In the genomic region with DNA sequence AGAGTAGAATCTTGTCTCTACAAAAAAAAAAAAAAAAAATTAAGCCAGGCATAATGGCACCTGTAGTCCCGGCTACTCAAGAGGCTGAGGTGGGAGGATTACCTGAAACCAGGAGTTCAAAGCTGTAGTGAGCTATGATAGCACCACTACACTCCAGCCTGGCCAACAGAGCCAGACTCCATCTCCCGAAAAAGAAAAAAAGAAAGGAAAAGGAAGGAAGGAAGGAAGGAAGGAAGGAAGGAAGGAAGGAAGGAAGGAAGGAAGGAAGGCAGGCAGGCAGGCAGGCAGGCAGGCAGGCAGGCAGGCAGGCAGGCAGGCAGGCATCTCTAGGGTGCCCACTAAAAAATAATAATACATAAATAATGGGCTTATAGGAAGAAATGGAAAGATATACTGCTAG, we compare ENCODE assay signal across 5 cellular contexts. TPM values are rescaled to one million over a fixed set of nuclear protein-coding genes. Genes with fewer than 3 reads are reported as not detected.
DNase-seq lines count a peak whose midpoint lies in the region; ATAC-seq and TF ChIP-seq lines count a peak whose summit lies in the region.
"Not testable (repeated sequence)": the region's sequence is repeated elsewhere in the genome, so short reads cannot be mapped to it uniquely, and the experiment has no call there.

No MANE protein-coding gene starts in this region.

- H3K9me3 Mint-ChIP-seq in activated naive CD8-positive, alpha-beta T cell treated with anti-CD3 and anti-CD28 coated beads, Interleukin-2, amount 50 U/mL, for 24 hours; neural crest cell; stimulated activated naive CD8-positive, alpha-beta T cell treated with anti-CD3 and anti-CD28 coated beads, Interleukin-15, Interleukin-2, amounts not matched to agents 100 ng/mL and 50 ng/mL, for 24 hours: not testable (repeated sequence)

- peak; percentile 57 for DNase-seq in A673 (ENCODE audit: low spot score)
- not testable (repeated sequence) for DNase-seq in SK-N-MC (ENCODE audit: low read depth, low spot score); activated naive CD8-positive, alpha-beta T cell treated with anti-CD3 and anti-CD28 coated beads, Interleukin-2, amount 50 U/mL, for 24 hours; neural crest cell (ENCODE audit: low read depth, low spot score)

- H3K27ac ChIP-seq in A673 (ENCODE audit: low read depth, low read length, poor library complexity, severe bottlenecking) = not testable (repeated sequence)
- peak overlapping the region; percentile 89 for H3K27ac ChIP-seq in SK-N-MC

- not testable (repeated sequence) for TF ChIP-seq CTCF in A673 (conservative IDR thresholded peaks at IDR 0.05; ENCODE audit: low read depth, low read length); neural crest cell (conservative IDR thresholded peaks at IDR 0.05)

- H3K27me3 ChIP-seq in A673 (replicated peaks; ENCODE audit: insufficient read depth, low read depth, low read length, poor library complexity) = not testable (repeated sequence)

- not testable (repeated sequence) for BruUV-seq in A673 (replicated peaks; lab: Mats Ljungman, UMichigan)

- CTCF ChIA-PET in A673 (lab: Charles Lee) = not testable (repeated sequence)

- not testable (repeated sequence) for H3K4me3 Mint-ChIP-seq in activated naive CD8-positive, alpha-beta T cell treated with anti-CD3 and anti-CD28 coated beads, Interleukin-2, amount 50 U/mL, for 24 hours; neural crest cell; stimulated activated naive CD8-positive, alpha-beta T cell treated with anti-CD3 and anti-CD28 coated beads, Interleukin-15, Interleukin-2, amounts not matched to agents 100 ng/mL and 50 ng/mL, for 24 hours

- not testable (repeated sequence) for H3K4me3 ChIP-seq in A673 (ENCODE audit: low read depth, low read length, poor library complexity, severe bottlenecking); SK-N-MC

- not testable (repeated sequence) for H3K4me1 ChIP-seq in A673 (ENCODE audit: insufficient read depth, low read length, poor library complexity, severe bottlenecking)

- H3K9me3 ChIP-seq in A673 (ENCODE audit: low read depth, low read length, poor library complexity, severe bottlenecking); SK-N-MC (ENCODE audit: low read depth, low read length): not testable (repeated sequence)

- not testable (repeated sequence) for H3K36me3 ChIP-seq in A673 (ENCODE audit: insufficient read depth, low read length, poor library complexity, severe bottlenecking)
- peaks cover 13% of the 10 kb centered on the region for H3K36me3 ChIP-seq in SK-N-MC (ENCODE audit: insufficient read depth, low read length)

- H3K9ac ChIP-seq in SK-N-MC (ENCODE audit: insufficient read length) = not testable (repeated sequence)

- H3K4me1 Mint-ChIP-seq in activated naive CD8-positive, alpha-beta T cell treated with anti-CD3 and anti-CD28 coated beads, Interleukin-2, amount 50 U/mL, for 24 hours = peaks cover 13% of the 10 kb centered on the region
- H3K4me1 Mint-ChIP-seq in neural crest cell = not testable (repeated sequence)
- H3K4me1 Mint-ChIP-seq in stimulated activated naive CD8-positive, alpha-beta T cell treated with anti-CD3 and anti-CD28 coated beads, Interleukin-15, Interleukin-2, amounts not matched to agents 100 ng/mL and 50 ng/mL, for 24 hours (ENCODE audit: low read depth) = peaks cover 33% of the 10 kb centered on the region

- ATAC-seq in activated naive CD8-positive, alpha-beta T cell treated with anti-CD3 and anti-CD28 coated beads, Interleukin-2, amount 50 U/mL, for 24 hours = not testable (repeated sequence)

- peaks cover 18% of the 10 kb centered on the region for H3K36me3 Mint-ChIP-seq in activated naive CD8-positive, alpha-beta T cell treated with anti-CD3 and anti-CD28 coated beads, Interleukin-2, amount 50 U/mL, for 24 hours (ENCODE audit: low read depth)
- H3K36me3 Mint-ChIP-seq in neural crest cell (ENCODE audit: low read depth) = not testable (repeated sequence)
- peaks cover 32% of the 10 kb centered on the region for H3K36me3 Mint-ChIP-seq in stimulated activated naive CD8-positive, alpha-beta T cell treated with anti-CD3 and anti-CD28 coated beads, Interleukin-15, Interleukin-2, amounts not matched to agents 100 ng/mL and 50 ng/mL, for 24 hours (ENCODE audit: low read depth)

- POLR2A ChIA-PET in A673 (lab: Charles Lee; ENCODE audit: low non-redundant PET) = not testable (repeated sequence)

- H3K27me3 Mint-ChIP-seq in activated naive CD8-positive, alpha-beta T cell treated with anti-CD3 and anti-CD28 coated beads, Interleukin-2, amount 50 U/mL, for 24 hours; neural crest cell (ENCODE audit: low read depth); stimulated activated naive CD8-positive, alpha-beta T cell treated with anti-CD3 and anti-CD28 coated beads, Interleukin-15, Interleukin-2, amounts not matched to agents 100 ng/mL and 50 ng/mL, for 24 hours: not testable (repeated sequence)

- peak overlapping the region; percentile 49 for H3K27ac Mint-ChIP-seq in activated naive CD8-positive, alpha-beta T cell treated with anti-CD3 and anti-CD28 coated beads, Interleukin-2, amount 50 U/mL, for 24 hours
- H3K27ac Mint-ChIP-seq in neural crest cell (ENCODE audit: unreplicated experiment) = peak overlapping the region; percentile 81
- H3K27ac Mint-ChIP-seq in stimulated activated naive CD8-positive, alpha-beta T cell treated with anti-CD3 and anti-CD28 coated beads, Interleukin-15, Interleukin-2, amounts not matched to agents 100 ng/mL and 50 ng/mL, for 24 hours = peak overlapping the region; percentile 86

- intact Hi-C loops in A673 (cut with micrococcal nuclease; ENCODE audit: unreplicated experiment) = loop anchor here (5.0 kb wide), 1 partner anchor 864 kb away; no protein-coding TSS in a partner anchor

RNA-seq across cellular contexts. Expression of gene SCAPER, which starts 32.1 kb away (rescaled TPM):
- total RNA-seq in A673 (2021) (21.5 and 28.5 TPM in 2 replicates), neural crest cell (15.3 and 18.4 TPM in 2 replicates)

RNA-seq across cellular contexts. Expression of gene RCN2, which starts 58.5 kb away (rescaled TPM):
- total RNA-seq in A673 (2021) = 78.6 and 84.5 TPM in 2 replicates
- 159 and 161 TPM in 2 replicates for total RNA-seq in neural crest cell
